20 cellular contexts compared by ENCODE assay signal in genomic region chr22:34001701-34002466, GRCh38.
DNase-seq lines count a peak whose midpoint lies in the region; ATAC-seq, FAIRE-seq and TF ChIP-seq lines count a peak whose summit lies in the region.
"Had no signal": no experiment of that assay in that cellular context is flagged by ENCODE, and none has a peak within 500 bp of the region (broad histone marks: within the 10 kb centered on the region; RNA-seq: fewer than 3 reads in every experiment).

No MANE protein-coding gene starts in this region.

- CTCF ChIA-PET in Calu3 (lab: Charles Lee): interaction anchor here (0.7 kb wide), 1 partner anchor 551 kb away, joined by 7 read pairs; no protein-coding TSS in a partner anchor

- DNase-seq in bronchial epithelial cell (ENCODE audit: low read depth) (peak; percentile 72), left lobe of liver (ENCODE audit: low spot score) (peak; percentile 75), neuronal stem cell (ENCODE audit: low spot score) (no peak), NCI-H345 (lab: John Stamatoyannopoulos, UW) (no peak), Calu3 (no peak)
- DNase-seq in activated CD4-positive, CD25-positive, alpha-beta regulatory T cell (lab: John Stamatoyannopoulos, UW): no peak
- DNase-seq in activated T-cell treated with anti-CD3 and anti-CD28 coated beads, Interleukin-2, amount 50 U/mL, for 1 hour: no peak
- DNase-seq: 8988T; CD4-positive, alpha-beta memory T cell; DMS 273 treated with DMSO at 0.1 percent for 48 hours; DMS53; DND-41; EL; GM23248; IMR-90 had no signal

- no peak overlapping the region for H2AFZ ChIP-seq in neuronal stem cell (ENCODE audit: low read length)
- H2AFZ ChIP-seq: GM23248 had no signal

- no peak for FAIRE-seq in bronchial epithelial cell (lab: Jason Lieb, UNC)
- FAIRE-seq: GM12891 had no signal

- H3K79me1 ChIP-seq in neuronal stem cell (ENCODE audit: low read depth, low read length): no peaks in the 10 kb centered on the region

- no peaks in the 10 kb centered on the region for H3K4me1 ChIP-seq in neuronal stem cell (ENCODE audit: control insufficient read depth in 2 of 2, insufficient read depth in 1 of 2, low read depth in 1 of 2, low read length in 2 of 2)
- H3K4me1 ChIP-seq: BLaER1, HAP-1 had no signal

- no peak overlapping the region for H4K8ac ChIP-seq in neuronal stem cell (ENCODE audit: low read depth, low read length)

- H2BK120ac ChIP-seq in neuronal stem cell (ENCODE audit: low read depth, low read length): no peak overlapping the region

- intact Hi-C loops in Calu3 (cut with micrococcal nuclease; ENCODE audit: unreplicated experiment): no loop called here

- no peak overlapping the region for H3K27ac Mint-ChIP-seq in Calu3 (ENCODE audit: unreplicated experiment)
- H3K27ac Mint-ChIP-seq: CD14-positive monocyte; CD4-positive, alpha-beta memory T cell had no signal

- H3K18ac ChIP-seq in neuronal stem cell (ENCODE audit: low read length): no peak overlapping the region

- H3K27me3 Mint-ChIP-seq in Calu3 (ENCODE audit: unreplicated experiment): no peaks in the 10 kb centered on the region

- no peak overlapping the region for H3K27ac ChIP-seq in neuronal stem cell (replicated peaks; ENCODE audit: low read length)
- H3K27ac ChIP-seq: BLaER1, GM23248 had no signal

- no peak overlapping the region for H2BK5ac ChIP-seq in neuronal stem cell (ENCODE audit: low read length)

- H3K4me2 ChIP-seq in neuronal stem cell (ENCODE audit: insufficient read depth, low read length, poor library complexity, severe bottlenecking): no peak overlapping the region
- H3K4me2 ChIP-seq: BLaER1 had no signal

- BruUV-seq in Calu3 (replicated peaks; lab: Mats Ljungman, UMichigan): no TSS peak

- H3K23ac ChIP-seq in neuronal stem cell (ENCODE audit: low read depth, low read length, poor library complexity): no peak overlapping the region

- no peak overlapping the region for H2AK5ac ChIP-seq in neuronal stem cell (ENCODE audit: low read depth, low read length)

- TF ChIP-seq CTCF in bronchial epithelial cell (IDR thresholded peaks at IDR 0.05; ENCODE audit: insufficient read depth, low read length, severe bottlenecking) (no peak), Calu3 (IDR thresholded peaks at IDR 0.05; ENCODE audit: unreplicated experiment) (no peak)

- no peaks in the 10 kb centered on the region for H3K36me3 Mint-ChIP-seq in Calu3 (ENCODE audit: insufficient read depth, unreplicated experiment)
- H3K36me3 Mint-ChIP-seq: CD14-positive monocyte; CD4-positive, alpha-beta memory T cell had no signal

- H3K9me3 Mint-ChIP-seq in Calu3 (ENCODE audit: low read depth, unreplicated experiment): peaks cover 22% of the 10 kb centered on the region

- H3K36me3 ChIP-seq in bronchial epithelial cell (ENCODE audit: control insufficient read depth, insufficient read depth, low read length) (no peaks in the 10 kb centered on the region), neuronal stem cell (replicated peaks in 1 of 2; ENCODE audit: control insufficient read depth in 2 of 2, insufficient read depth in 2 of 2, low read length in 2 of 2) (no peaks in the 10 kb centered on the region)
- H3K36me3 ChIP-seq: BLaER1, HAP-1 had no signal

- no peak overlapping the region for H4K91ac ChIP-seq in neuronal stem cell (ENCODE audit: low read depth, low read length, poor library complexity)

- peak overlapping the region; percentile 21 for H3K9ac ChIP-seq in neuronal stem cell (ENCODE audit: low read depth, low read length, poor library complexity)
- H3K9ac ChIP-seq: BLaER1, GM23248 had no signal

- H2BK12ac ChIP-seq in neuronal stem cell (ENCODE audit: low read length): no peak overlapping the region

- no peak overlapping the region for H3K4ac ChIP-seq in neuronal stem cell (ENCODE audit: low read length)

- peak overlapping the region; percentile 71 for H3K14ac ChIP-seq in neuronal stem cell (ENCODE audit: low read length)

- H3K27me3 ChIP-seq in bronchial epithelial cell (ENCODE audit: control insufficient read depth, insufficient read depth, low read length) (no peaks in the 10 kb centered on the region), neuronal stem cell (ENCODE audit: control insufficient read depth in 3 of 3, insufficient read depth in 3 of 3, low read depth in 1 of 3, low read length in 3 of 3) (peaks cover 0 to 2% (median 0%) of the 10 kb centered on the region in 3 experiments)
- H3K27me3 ChIP-seq: BLaER1 had no signal

- no peaks in the 10 kb centered on the region for H3K4me1 Mint-ChIP-seq in Calu3 (ENCODE audit: low read depth, unreplicated experiment)
- H3K4me1 Mint-ChIP-seq: CD14-positive monocyte; CD4-positive, alpha-beta memory T cell had no signal

- H3K9me3 ChIP-seq in neuronal stem cell (replicated peaks in 1 of 2; ENCODE audit: control insufficient read depth in 2 of 2, insufficient read depth in 1 of 2, low read depth in 1 of 2, low read length in 2 of 2): peaks cover 0 to 5% of the 10 kb centered on the region in 2 donors
- H3K9me3 ChIP-seq: HAP-1 had no signal

- H3K4me3 ChIP-seq in bronchial epithelial cell (ENCODE audit: low read depth, low read length) (no peak overlapping the region), neuronal stem cell (ENCODE audit: low read length in 2 of 2) (no peak overlapping the region)
- H3K4me3 ChIP-seq: BLaER1, GM23248, HAP-1 had no signal

- no CpG with 5 or more reads among the region's 3 CpGs for WGBS in neuronal stem cell (ENCODE audit: extremely low coverage in 2 of 2, insufficient read length in 2 of 2, insufficient replicate concordance in 1 of 2), 2 donors

- H3K4me3 Mint-ChIP-seq in Calu3 (ENCODE audit: low read depth, unreplicated experiment): no peak overlapping the region
- H3K4me3 Mint-ChIP-seq: CD14-positive monocyte; CD4-positive, alpha-beta memory T cell had no signal

- H2BK15ac ChIP-seq in neuronal stem cell (ENCODE audit: low read length): no peak overlapping the region

- ATAC-seq in esophagus mucosa: peak; percentile 77
- peak; percentile 74 for ATAC-seq in left lobe of liver

Comparison
In these comparisons a context has a peak if more than half of its experiments do, and no peak if none do; other contexts are left out.
1. DNase-seq: peak in bronchial epithelial cell (single experiment) and left lobe of liver (single experiment); none in neuronal stem cell (single experiment), activated CD4-positive, CD25-positive, alpha-beta regulatory T cell (0 of 4), activated T-cell treated with anti-CD3 and anti-CD28 coated beads, Interleukin-2, amount 50 U/mL, for 1 hour (single experiment), NCI-H345 (single experiment) and Calu3 (single experiment).